ENCODE assay signal across 23 cellular contexts in the genomic region with DNA sequence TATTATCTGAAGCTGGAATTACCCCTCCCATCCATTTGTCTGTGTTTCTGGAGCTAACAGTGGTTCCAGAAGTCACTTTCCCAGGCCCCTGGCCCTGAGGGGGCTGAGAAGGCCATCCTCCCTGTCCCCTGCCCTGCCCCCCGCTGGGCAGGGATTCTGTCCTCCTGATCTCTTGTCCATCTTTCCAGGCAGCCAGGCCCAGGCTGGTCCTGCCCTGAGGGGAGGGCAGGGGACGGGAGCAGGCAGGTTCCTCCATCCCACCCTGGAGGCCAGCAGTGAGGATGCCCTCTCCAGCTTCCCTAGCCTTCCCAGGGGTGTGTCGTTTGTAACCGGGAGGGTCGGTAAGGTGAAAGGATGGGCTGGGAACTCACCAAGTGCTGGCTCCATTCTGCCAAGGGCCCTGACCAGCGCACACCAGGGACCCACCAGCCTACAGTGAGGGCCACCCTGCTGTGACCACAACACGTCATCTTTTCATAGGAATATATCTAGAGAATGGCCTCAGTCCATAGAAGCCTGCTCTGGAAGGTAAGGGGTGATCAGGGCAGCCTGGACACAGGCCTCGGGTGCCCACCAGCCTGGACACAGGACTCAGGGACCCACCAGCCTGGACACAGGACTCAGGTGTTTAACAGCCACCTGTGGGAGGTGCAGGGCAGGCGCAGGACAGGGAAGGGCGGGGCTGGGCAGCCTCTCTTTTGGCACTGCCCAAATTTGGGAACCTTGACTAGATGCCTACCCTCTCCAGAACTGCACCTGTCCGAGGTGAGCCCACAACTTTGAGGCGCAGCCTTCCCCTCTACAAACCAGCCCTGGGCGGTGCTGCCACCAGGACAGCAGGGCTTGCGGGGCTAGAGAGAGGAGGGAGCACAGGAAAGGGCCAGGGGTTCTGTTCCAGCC. TPM values are rescaled to one million over a fixed set of nuclear protein-coding genes. Genes with fewer than 3 reads are reported as not detected.
DNase-seq lines count a peak whose midpoint lies in the region; ATAC-seq and TF ChIP-seq lines count a peak whose summit lies in the region.
"Had no signal": no experiment of that assay in that cellular context is flagged by ENCODE, and none has a peak within 500 bp of the region (broad histone marks: within the 10 kb centered on the region; RNA-seq: fewer than 3 reads in every experiment).

No MANE protein-coding gene starts in this region.

- no peak overlapping the region for H2AFZ ChIP-seq in H9 (ENCODE audit: low read length)
- no peak overlapping the region for H2AFZ ChIP-seq in Karpas-422 (ENCODE audit: low read length)
- H2AFZ ChIP-seq: hepatocyte had no signal

- intact Hi-C loops in sigmoid colon (cut with DNase I), result no loop called here

- H3K23me2 ChIP-seq in H9 (ENCODE audit: insufficient read length, low read depth, low read length, poor library complexity, severe bottlenecking), result no peaks in the 10 kb centered on the region

- no peak overlapping the region for H3K27ac ChIP-seq in H9 (ENCODE audit: insufficient read length, low read depth, low read length)
- H3K27ac ChIP-seq in sigmoid colon, result no peak overlapping the region
- H3K27ac ChIP-seq in Karpas-422 (ENCODE audit: low read length), result no peak overlapping the region
- H3K27ac ChIP-seq: foreskin keratinocyte, hepatocyte, suprapubic skin had no signal

- peaks cover 7% of the 10 kb centered on the region in 2 experiments for H3K4me1 Mint-ChIP-seq in H9

- H3T11ph ChIP-seq in H9 (ENCODE audit: low read length), result no peak overlapping the region

- H2BK15ac ChIP-seq in H9 (ENCODE audit: low read depth, low read length), result no peak overlapping the region

- H3K9ac ChIP-seq in H9 (ENCODE audit: extremely low read depth, insufficient read length, low read length) (no peak overlapping the region), Karpas-422 (ENCODE audit: low read length) (no peak overlapping the region)
- H3K9ac ChIP-seq: SK-N-SH had no signal

- no peak overlapping the region for H4K8ac ChIP-seq in H9 (replicated peaks; ENCODE audit: insufficient read length, low read depth, low read length)

- no peaks in the 10 kb centered on the region for H3K4me1 ChIP-seq in H9 (ENCODE audit: insufficient read depth, low read length)
- no peaks in the 10 kb centered on the region for H3K4me1 ChIP-seq in sigmoid colon
- H3K4me1 ChIP-seq in Karpas-422 (ENCODE audit: low read length), result no peaks in the 10 kb centered on the region
- H3K4me1 ChIP-seq: foreskin keratinocyte had no signal

- H3K27me3 Mint-ChIP-seq in H9 (ENCODE audit: low read depth), result peaks cover 2% of the 10 kb centered on the region

- peak; percentile 6 for DNase-seq in GM03348 (ENCODE audit: low spot score)
- peak; percentile 17 for DNase-seq in H9
- peak; percentile 38 for DNase-seq in left lobe of liver (ENCODE audit: low spot score)
- peak; percentile 41 for DNase-seq in sigmoid colon
- no peak for DNase-seq in medulla oblongata (ENCODE audit: extremely low spot score)
- no peak for DNase-seq in NCI-H774 (lab: John Stamatoyannopoulos, UW)
- DNase-seq in Karpas-422, result no peak
- DNase-seq: activated CD4-positive, alpha-beta T cell treated with anti-CD3 and anti-CD28 coated beads, Interleukin-2, amount 50 U/mL, for 1 hour; activated CD8-positive, alpha-beta memory T cell treated with anti-CD3 and anti-CD28 coated beads, Interleukin-2, amount 50 U/mL, for 4 hours; activated gamma-delta T cell; CD4-positive, CD25-positive, alpha-beta regulatory T cell; cerebellar nuclear complex; DMS 273 treated with DMSO at 0.1 percent for 48 hours; effector CD4-positive, alpha-beta T cell; NCI-H187; NCI-H526 treated with DMSO at 0.1 percent for 48 hours; SK-N-SH; stimulated activated CD4-positive, alpha-beta T cell treated with anti-CD3 and anti-CD28 coated beads, Interleukin-2, amount 100 ng/mL, for 48 hours had no signal

- H3K27ac Mint-ChIP-seq in H9, result no peak overlapping the region
- H3K27ac Mint-ChIP-seq: CD4-positive, CD25-positive, alpha-beta regulatory T cell; stimulated activated effector memory CD8-positive, alpha-beta T cell treated with anti-CD3 and anti-CD28 coated beads, Interleukin-12 subunit alpha, Interleukin-12 subunit beta, amount 100 ng/mL, for 72 hours had no signal

- H3K9me3 ChIP-seq in H9 (ENCODE audit: control insufficient read depth, low read depth, low read length), result no peaks in the 10 kb centered on the region
- H3K9me3 ChIP-seq in sigmoid colon, result no peaks in the 10 kb centered on the region
- H3K9me3 ChIP-seq in Karpas-422 (ENCODE audit: low read length), result no peaks in the 10 kb centered on the region
- H3K9me3 ChIP-seq: SK-N-SH, suprapubic skin had no signal

- H4K91ac ChIP-seq in H9 (ENCODE audit: insufficient read length, low read depth, low read length), result no peak overlapping the region

- ATAC-seq in left lobe of liver, result no peak
- ATAC-seq: stimulated activated effector memory CD8-positive, alpha-beta T cell treated with anti-CD3 and anti-CD28 coated beads, Interleukin-12 subunit alpha, Interleukin-12 subunit beta, amount 100 ng/mL, for 72 hours had no signal

- H3K4me3 Mint-ChIP-seq in H9, result no peak overlapping the region
- H3K4me3 Mint-ChIP-seq: CD4-positive, CD25-positive, alpha-beta regulatory T cell; stimulated activated effector memory CD8-positive, alpha-beta T cell treated with anti-CD3 and anti-CD28 coated beads, Interleukin-12 subunit alpha, Interleukin-12 subunit beta, amount 100 ng/mL, for 72 hours had no signal

- TF ChIP-seq CTCF in H9 (conservative IDR thresholded peaks at IDR 0.05) (no peak), sigmoid colon (IDR thresholded peaks at IDR 0.05) (no peak)

- H3K36me3 Mint-ChIP-seq in H9 (ENCODE audit: insufficient read depth in 1 of 3, low read depth in 3 of 3), result no peaks in the 10 kb centered on the region
- H3K36me3 Mint-ChIP-seq: CD4-positive, CD25-positive, alpha-beta regulatory T cell; stimulated activated effector memory CD8-positive, alpha-beta T cell treated with anti-CD3 and anti-CD28 coated beads, Interleukin-12 subunit alpha, Interleukin-12 subunit beta, amount 100 ng/mL, for 72 hours had no signal

- H3K27me3 ChIP-seq in H9 (ENCODE audit: insufficient read depth, low read length) (no peaks in the 10 kb centered on the region), sigmoid colon (no peaks in the 10 kb centered on the region), Karpas-422 (ENCODE audit: low read length) (no peaks in the 10 kb centered on the region)
- H3K27me3 ChIP-seq: hepatocyte had no signal

- H3K14ac ChIP-seq in H9 (ENCODE audit: insufficient read depth, low read length), result no peak overlapping the region

- H3K4me3 ChIP-seq in sigmoid colon (no peak overlapping the region), Karpas-422 (ENCODE audit: low read length) (no peak overlapping the region)
- H3K4me3 ChIP-seq: hepatocyte, smooth muscle cell, suprapubic skin had no signal

- H3K9me2 ChIP-seq in Karpas-422 (replicated peaks; ENCODE audit: insufficient read depth, low read length), result no peaks in the 10 kb centered on the region
- H3K9me2 ChIP-seq: SK-N-SH had no signal

- no peaks in the 10 kb centered on the region for H3K79me1 ChIP-seq in H9 (ENCODE audit: insufficient read depth, low read depth, low read length, poor library complexity, severe bottlenecking)

- no peak for TF ChIP-seq EP300 in sigmoid colon (IDR thresholded peaks at IDR 0.05)

- H3K4ac ChIP-seq in H9 (ENCODE audit: low read depth, low read length), result no peak overlapping the region

- H2BK5ac ChIP-seq in H9 (ENCODE audit: insufficient read length, low read length), result no peak overlapping the region

- H3K56ac ChIP-seq in H9 (ENCODE audit: insufficient read length, low read depth, low read length), result no peak overlapping the region

- H2AK5ac ChIP-seq in H9 (ENCODE audit: insufficient read length, low read length), result no peak overlapping the region

- no peak overlapping the region for H3K18ac ChIP-seq in H9 (ENCODE audit: insufficient read length, low read depth, low read length)

- H2BK120ac ChIP-seq in H9 (ENCODE audit: low read depth, low read length, poor library complexity, severe bottlenecking), result no peak overlapping the region

- no CpG with 5 or more reads among the region's 14 CpGs for WGBS in H9 (ENCODE audit: extremely low coverage, insufficient read length, low lambda C conversion rate)
- 76 to 89% methylated on average over 14 of the region's 14 CpGs for WGBS in sigmoid colon, 2 donors

- H2BK12ac ChIP-seq in H9 (ENCODE audit: insufficient read length, low read depth, low read length), result no peak overlapping the region

- H3K23ac ChIP-seq in H9 (ENCODE audit: insufficient read length, low read depth, low read length), result no peak overlapping the region

- TF ChIP-seq POLR2A in sigmoid colon (IDR thresholded peaks at IDR 0.05), result no peak

- H2BK20ac ChIP-seq in H9 (ENCODE audit: low read depth, low read length, poor library complexity, severe bottlenecking), result no peak overlapping the region

- H3K9me3 Mint-ChIP-seq in H9, result no peaks in the 10 kb centered on the region
- H3K9me3 Mint-ChIP-seq: CD4-positive, CD25-positive, alpha-beta regulatory T cell; stimulated activated effector memory CD8-positive, alpha-beta T cell treated with anti-CD3 and anti-CD28 coated beads, Interleukin-12 subunit alpha, Interleukin-12 subunit beta, amount 100 ng/mL, for 72 hours had no signal

- H3K79me2 ChIP-seq in H9 (ENCODE audit: insufficient read depth, low read length) (no peaks in the 10 kb centered on the region), Karpas-422 (ENCODE audit: low read length) (no peaks in the 10 kb centered on the region)
- H3K79me2 ChIP-seq: hepatocyte had no signal

- H3K36me3 ChIP-seq in sigmoid colon (no peaks in the 10 kb centered on the region), Karpas-422 (ENCODE audit: insufficient read depth, low read length) (no peaks in the 10 kb centered on the region)
- H3K36me3 ChIP-seq: suprapubic skin had no signal

- H4K20me1 ChIP-seq in H9 (ENCODE audit: control insufficient read depth, insufficient read depth, insufficient read length), result no peaks in the 10 kb centered on the region
- no peaks in the 10 kb centered on the region; the same call in 1 of the 2 replicates for H4K20me1 ChIP-seq in Karpas-422 (ENCODE audit: insufficient read depth, low read depth, low read length)

- no peak overlapping the region for H3K4me2 ChIP-seq in H9 (ENCODE audit: insufficient read depth, insufficient read length, low read length)
- no peak overlapping the region for H3K4me2 ChIP-seq in Karpas-422 (ENCODE audit: low read depth, low read length, poor library complexity, severe bottlenecking)
- H3K4me2 ChIP-seq: hepatocyte, SK-N-SH, smooth muscle cell had no signal

- H4K5ac ChIP-seq in H9 (ENCODE audit: insufficient read length, low read depth, low read length), result no peak overlapping the region

RNA-seq across cellular contexts. Expression of a gene that starts 35.8 kb away (rescaled TPM):
- total RNA-seq in H9 (2021) (39.4 and 44.0 TPM in 2 replicates), left lobe of liver (29.4 TPM), sigmoid colon (10 to 100 TPM in 3 of 4 donors, 1 to 10 TPM in 1; 7.2 to 30.7 (median 23.7) TPM)
- polyA plus RNA-seq in sigmoid colon, result 10 to 100 TPM in 1 of 3 donors, 1 to 10 TPM in 2; 3.0 to 15.8 (median 7.2) TPM
- 0.60 and 0.87 TPM in 2 replicates for total RNA-seq in Karpas-422 (2014; rRNA removed; shearing (Covaris generic); ENCODE audit: low replicate concordance)

Comparison
In these comparisons a context has a peak if more than half of its experiments do, and no peak if none do; other contexts are left out.
1. DNase-seq: peak in GM03348 (single experiment), H9 (single experiment), left lobe of liver (single experiment) and sigmoid colon (single experiment); none in medulla oblongata (single experiment), NCI-H774 (single experiment) and Karpas-422 (single experiment).